25 cellular contexts compared by ENCODE assay signal in the genomic region with DNA sequence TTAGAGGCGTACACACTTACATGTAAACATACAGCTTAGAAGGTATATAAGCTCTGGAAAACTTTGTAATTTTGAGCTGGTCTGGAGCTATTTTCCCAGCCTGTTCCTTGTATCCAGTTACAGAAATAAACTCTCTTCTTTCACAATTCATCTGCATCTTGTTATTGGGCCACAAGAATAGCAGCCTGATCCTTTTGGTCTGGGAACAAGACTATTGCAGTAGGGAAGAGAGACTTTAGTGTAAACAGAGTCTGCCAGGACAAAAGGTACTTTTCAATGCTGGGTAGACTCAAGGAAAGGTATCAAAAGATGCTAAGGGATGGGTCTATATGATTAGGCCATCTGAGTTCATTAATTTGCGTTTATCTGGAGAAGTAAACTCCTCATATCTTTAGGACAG.
"Had no signal": no experiment of that assay in that cellular context is flagged by ENCODE, and none has a peak within 500 bp of the region (broad histone marks: within the 10 kb centered on the region; RNA-seq: fewer than 3 reads in every experiment).

No MANE protein-coding gene starts in this region.

- ATAC-seq: activated naive CD4-positive, alpha-beta T cell treated with anti-CD3 and anti-CD28 coated beads, Interleukin-2, amount 50 U/mL, for 72 hours; activated naive CD8-positive, alpha-beta T cell treated with anti-CD3 and anti-CD28 coated beads, Interleukin-2, amount 50 U/mL, for 24 hours; activated T-cell treated with anti-CD3 and anti-CD28 coated beads, Interleukin-2, amount 50 U/mL, for 4 hours; Panc1; T-helper 17 cell had no signal

- H3K4me3 Mint-ChIP-seq: activated B cell treated with CpG ODN at 0.5 μM for 24 hours; activated CD4-positive, alpha-beta memory T cell treated with anti-CD3 and anti-CD28 coated beads for 36 hours; activated CD4-positive, alpha-beta T cell treated with anti-CD3 and anti-CD28 coated beads, Interleukin-2, amount 10 ng/mL, durations not matched to agents 7 days and 5 days; activated naive CD8-positive, alpha-beta T cell treated with anti-CD3 and anti-CD28 coated beads, Interleukin-2, amount 50 U/mL, for 24 hours; activated T-cell treated with anti-CD3 and anti-CD28 coated beads, Interleukin-2, amount 50 U/mL, for 4 hours; brain; T-helper 17 cell had no signal

- H3K27ac Mint-ChIP-seq: activated B cell treated with CpG ODN at 0.5 μM for 24 hours; activated CD4-positive, alpha-beta memory T cell treated with anti-CD3 and anti-CD28 coated beads for 36 hours; activated CD4-positive, alpha-beta T cell treated with anti-CD3 and anti-CD28 coated beads, Interleukin-2, amount 10 ng/mL, durations not matched to agents 7 days and 5 days; activated naive CD4-positive, alpha-beta T cell treated with anti-CD3 and anti-CD28 coated beads, Interleukin-2, amount 50 U/mL, for 72 hours; activated naive CD8-positive, alpha-beta T cell treated with anti-CD3 and anti-CD28 coated beads, Interleukin-2, amount 50 U/mL, for 24 hours; brain; T-helper 17 cell had no signal

- H3K27me3 Mint-ChIP-seq: activated B cell treated with CpG ODN at 0.5 μM for 24 hours; activated CD4-positive, alpha-beta memory T cell treated with anti-CD3 and anti-CD28 coated beads for 36 hours; activated CD4-positive, alpha-beta T cell treated with anti-CD3 and anti-CD28 coated beads, Interleukin-2, amount 10 ng/mL, durations not matched to agents 7 days and 5 days; activated naive CD8-positive, alpha-beta T cell treated with anti-CD3 and anti-CD28 coated beads, Interleukin-2, amount 50 U/mL, for 24 hours; T-helper 17 cell had no signal

- DNase-seq: activated B cell treated with CpG ODN at 0.5 μM for 24 hours; activated CD4-positive, alpha-beta memory T cell treated with anti-CD3 and anti-CD28 coated beads for 36 hours; activated CD4-positive, alpha-beta T cell treated with anti-CD3 and anti-CD28 coated beads, Interleukin-2, amount 10 ng/mL, durations not matched to agents 7 days and 5 days; activated CD8-positive, alpha-beta memory T cell treated with anti-CD3 and anti-CD28 coated beads for 24 hours; activated effector memory CD4-positive, alpha-beta T cell treated with anti-CD3 and anti-CD28 coated beads, Interleukin-2, amount 50 U/mL, for 16 hours; activated naive CD4-positive, alpha-beta T cell treated with Interleukin-2 at 50 U/mL for 16 hours; activated naive CD8-positive, alpha-beta T cell treated with anti-CD3 and anti-CD28 coated beads, Interleukin-2, amount 50 U/mL, for 24 hours; activated T-cell treated with anti-CD3 and anti-CD28 coated beads, Interleukin-2, amount 50 U/mL, for 4 hours; amygdala; MM.1S; NCI-H1105; NCI-H1436; NCI-H1694 treated with DMSO at 0.1 percent for 48 hours; NCI-H2081; NCI-H510A treated with DMSO at 0.1 percent for 48 hours; NCI-H69; NK-92 treated with Interleukin-12 subunit alpha and Interleukin-12 subunit beta, amount 100 ng/mL, for 24 hours; OCI-M1; RPMI8226; SHP77; T-helper 17 cell; T-helper 9 cell had no signal

- H3K4me1 Mint-ChIP-seq: activated B cell treated with CpG ODN at 0.5 μM for 24 hours; activated CD4-positive, alpha-beta T cell treated with anti-CD3 and anti-CD28 coated beads, Interleukin-2, amount 10 ng/mL, durations not matched to agents 7 days and 5 days; activated naive CD8-positive, alpha-beta T cell treated with anti-CD3 and anti-CD28 coated beads, Interleukin-2, amount 50 U/mL, for 24 hours; brain; T-helper 17 cell had no signal

- H3K36me3 Mint-ChIP-seq: activated CD4-positive, alpha-beta memory T cell treated with anti-CD3 and anti-CD28 coated beads for 36 hours; brain had no signal
